ENCODE assay signal across 27 cellular contexts in genomic region chr3:49654176-49654825, GRCh38.
"Had no signal": no experiment of that assay in that cellular context is flagged by ENCODE, and none has a peak within 500 bp of the region (broad histone marks: within the 10 kb centered on the region; RNA-seq: fewer than 3 reads in every experiment).

No MANE protein-coding gene starts in this region.

- H3K4me3 Mint-ChIP-seq: naive B cell; naive thymus-derived CD8-positive, alpha-beta T cell; natural killer cell treated with Interleukin-12 subunit alpha and Interleukin-12 subunit beta and Interleukin-15 and Interleukin-18, amount 100 ng/mL, for 72 hours; neural progenitor cell; stimulated activated effector memory CD8-positive, alpha-beta T cell treated with anti-CD3 and anti-CD28 coated beads, Interleukin-12 subunit alpha, Interleukin-12 subunit beta, amount 100 ng/mL, for 72 hours; stimulated activated naive B cell treated with anti-CD40 and anti-IgM and Interleukin-4, amounts not matched to agents 10 μg/mL and 1 μg/mL and 100 μg/mL, for 72 hours; stimulated activated naive CD8-positive, alpha-beta T cell treated with anti-CD3 and anti-CD28 coated beads, Interleukin-15, Interleukin-2, amounts not matched to agents 100 ng/mL and 50 ng/mL, for 24 hours had no signal

- H3K27me3 ChIP-seq: neural progenitor cell, ovary, right lobe of liver, sigmoid colon, thyroid gland, tibial nerve, upper lobe of left lung, vagina had no signal

- H3K9me3 ChIP-seq: neutrophil, ovary, psoas muscle, right lobe of liver, sigmoid colon, stomach, thoracic aorta, thyroid gland, tibial nerve, upper lobe of left lung, vagina had no signal

- H3K4me1 ChIP-seq: neural progenitor cell, parathyroid adenoma, right lobe of liver, sigmoid colon, tibial nerve, upper lobe of left lung, vagina had no signal

- DNase-seq: naive B cell; naive thymus-derived CD8-positive, alpha-beta T cell; nucleus accumbens; ovary; right lobe of liver; sigmoid colon; stimulated activated CD4-positive, alpha-beta T cell treated with anti-CD3 and anti-CD28 coated beads, Interleukin-15, amount 100 ng/mL, for 24 hours; stimulated activated CD4-positive, alpha-beta T cell treated with anti-CD3 and anti-CD28 coated beads, Interleukin-4, amount 100 ng/mL, for 1 hour; stimulated activated CD4-positive, alpha-beta T cell treated with anti-CD3 and anti-CD28 coated beads, Interleukin-4, amount 100 ng/mL, for 4 hours; stimulated activated naive B cell treated with anti-CD40 and anti-IgM and Interleukin-4, amounts not matched to agents 10 μg/mL and 1 μg/mL and 100 μg/mL, for 72 hours; stimulated activated naive CD4-positive, alpha-beta T cell treated with Interleukin-2 at 50 U/mL for 16 hours; trophoblast cell; upper lobe of left lung had no signal

- ATAC-seq: naive thymus-derived CD8-positive, alpha-beta T cell; natural killer cell treated with Interleukin-12 subunit alpha and Interleukin-12 subunit beta and Interleukin-15 and Interleukin-18, amount 100 ng/mL, for 72 hours; psoas muscle; right cardiac atrium; stimulated activated effector memory CD8-positive, alpha-beta T cell treated with anti-CD3 and anti-CD28 coated beads, Interleukin-12 subunit alpha, Interleukin-12 subunit beta, amount 100 ng/mL, for 72 hours had no signal

- H3K9me3 Mint-ChIP-seq: naive B cell; naive thymus-derived CD8-positive, alpha-beta T cell; natural killer cell treated with Interleukin-12 subunit alpha and Interleukin-12 subunit beta and Interleukin-15 and Interleukin-18, amount 100 ng/mL, for 72 hours; neural progenitor cell; stimulated activated effector memory CD8-positive, alpha-beta T cell treated with anti-CD3 and anti-CD28 coated beads, Interleukin-12 subunit alpha, Interleukin-12 subunit beta, amount 100 ng/mL, for 72 hours; stimulated activated naive B cell treated with anti-CD40 and anti-IgM and Interleukin-4, amounts not matched to agents 10 μg/mL and 1 μg/mL and 100 μg/mL, for 72 hours; stimulated activated naive CD8-positive, alpha-beta T cell treated with anti-CD3 and anti-CD28 coated beads, Interleukin-15, Interleukin-2, amounts not matched to agents 100 ng/mL and 50 ng/mL, for 24 hours had no signal

- H3K4me3 ChIP-seq: neural progenitor cell, ovary, psoas muscle, right lobe of liver, sigmoid colon, stomach, thoracic aorta, thyroid gland, tibial nerve, upper lobe of left lung, vagina had no signal

- H3K27me3 Mint-ChIP-seq: progenitor cell of endocrine pancreas; stimulated activated naive CD8-positive, alpha-beta T cell treated with anti-CD3 and anti-CD28 coated beads, Interleukin-15, Interleukin-2, amounts not matched to agents 100 ng/mL and 50 ng/mL, for 24 hours had no signal

- H3K36me3 Mint-ChIP-seq: naive B cell; naive thymus-derived CD8-positive, alpha-beta T cell; natural killer cell treated with Interleukin-12 subunit alpha and Interleukin-12 subunit beta and Interleukin-15 and Interleukin-18, amount 100 ng/mL, for 72 hours; neural progenitor cell; stimulated activated effector memory CD8-positive, alpha-beta T cell treated with anti-CD3 and anti-CD28 coated beads, Interleukin-12 subunit alpha, Interleukin-12 subunit beta, amount 100 ng/mL, for 72 hours; stimulated activated naive B cell treated with anti-CD40 and anti-IgM and Interleukin-4, amounts not matched to agents 10 μg/mL and 1 μg/mL and 100 μg/mL, for 72 hours had no signal

- H3K27ac ChIP-seq: neural progenitor cell, neutrophil, ovary, parathyroid adenoma, psoas muscle, right lobe of liver, sigmoid colon, stomach, thoracic aorta, thyroid gland, tibial nerve, upper lobe of left lung, vagina had no signal

- H3K27ac Mint-ChIP-seq: natural killer cell treated with Interleukin-12 subunit alpha and Interleukin-12 subunit beta and Interleukin-15 and Interleukin-18, amount 100 ng/mL, for 72 hours; neural progenitor cell; progenitor cell of endocrine pancreas; stimulated activated effector memory CD8-positive, alpha-beta T cell treated with anti-CD3 and anti-CD28 coated beads, Interleukin-12 subunit alpha, Interleukin-12 subunit beta, amount 100 ng/mL, for 72 hours; stimulated activated naive B cell treated with anti-CD40 and anti-IgM and Interleukin-4, amounts not matched to agents 10 μg/mL and 1 μg/mL and 100 μg/mL, for 72 hours; stimulated activated naive CD8-positive, alpha-beta T cell treated with anti-CD3 and anti-CD28 coated beads, Interleukin-15, Interleukin-2, amounts not matched to agents 100 ng/mL and 50 ng/mL, for 24 hours had no signal

- H3K36me3 ChIP-seq: neural progenitor cell, neutrophil, ovary, right lobe of liver, sigmoid colon, stomach, thoracic aorta, thyroid gland, upper lobe of left lung, vagina had no signal

- H2AFZ ChIP-seq: neural progenitor cell, parathyroid adenoma had no signal

- H3K4me1 Mint-ChIP-seq: naive thymus-derived CD8-positive, alpha-beta T cell had no signal

- H3K4me2 ChIP-seq: neural progenitor cell had no signal

- H3K9ac ChIP-seq: neural progenitor cell, parathyroid adenoma had no signal
